In genomic region chr14:64986578-64987571, GRCh38 we compare ENCODE assay signal across 8 cellular contexts. TPM values are rescaled to one million over a fixed set of nuclear protein-coding genes. Genes with fewer than 3 reads are reported as not detected.
DNase-seq lines count a peak whose midpoint lies in the region; ATAC-seq and TF ChIP-seq lines count a peak whose summit lies in the region.

Gene FNTB (plus strand): TSS chr14:64986895. CDS start chr14:64986954, 59 bp downstream.

- H3K9me3 ChIP-seq in CD4-positive, alpha-beta memory T cell (ENCODE audit: control insufficient read depth in 1 of 2, low read length in 2 of 2), result no peaks in the 10 kb centered on the region
- no peaks in the 10 kb centered on the region for H3K9me3 ChIP-seq in duodenal mucosa (ENCODE audit: control insufficient read depth in 1 of 2, low read length in 2 of 2)
- no peaks in the 10 kb centered on the region for H3K9me3 ChIP-seq in right lobe of liver

- 1% methylated on average over 26 of the region's 68 CpGs for WGBS in right lobe of liver (ENCODE audit: insufficient coverage, low coverage, low lambda C conversion rate, missing lambda C conversion rate)

- peak within 1 kb of the TSS; percentile 57 to 98 for H3K4me3 ChIP-seq in CD4-positive, alpha-beta memory T cell (ENCODE audit: low read length in 2 of 2)
- H3K4me3 ChIP-seq in duodenal mucosa (ENCODE audit: low read depth in 1 of 2, low read length in 2 of 2) (peak within 1 kb of the TSS; percentile 86 to 97), right lobe of liver (peak within 1 kb of the TSS; percentile 70 to 76 (median 76))

- DNase-seq in CD4-positive, alpha-beta memory T cell, result peak; percentile 93 to 96 (median 96)
- peak; percentile 94 for DNase-seq in NCI-H82 (lab: John Stamatoyannopoulos, UW)
- peak; percentile 95 for DNase-seq in activated CD4-positive, alpha-beta memory T cell treated with anti-CD3 and anti-CD28 coated beads for 36 hours
- peak; percentile 98 to 99 (median 98) for DNase-seq in right lobe of liver
- DNase-seq in stimulated activated CD4-positive, alpha-beta T cell treated with anti-CD3 and anti-CD28 coated beads, Interleukin-4, amount 100 ng/mL, for 4 hours, result peak; percentile 88 to 93

- peaks cover 0 to 6% (median 0%) of the 10 kb centered on the region in 8 donors for H3K9me3 Mint-ChIP-seq in CD4-positive, alpha-beta memory T cell
- H3K9me3 Mint-ChIP-seq in activated CD4-positive, alpha-beta memory T cell treated with anti-CD3 and anti-CD28 coated beads for 36 hours, result no peaks in the 10 kb centered on the region

- H3K4me3 Mint-ChIP-seq in CD4-positive, alpha-beta memory T cell, result peak within 1 kb of the TSS; percentile 92 to 100 (median 98)
- peak within 1 kb of the TSS; percentile 98 for H3K4me3 Mint-ChIP-seq in activated CD4-positive, alpha-beta memory T cell treated with anti-CD3 and anti-CD28 coated beads for 36 hours

- peaks cover 29 to 66% (median 45%) of the 10 kb centered on the region in 4 donors for H3K4me1 Mint-ChIP-seq in CD4-positive, alpha-beta memory T cell
- peaks cover 39% of the 10 kb centered on the region for H3K4me1 Mint-ChIP-seq in activated CD4-positive, alpha-beta memory T cell treated with anti-CD3 and anti-CD28 coated beads for 36 hours (ENCODE audit: low read depth)

- TF ChIP-seq CTCF in right lobe of liver (IDR thresholded peaks at IDR 0.05), result peak; percentile 78 to 90 (median 84)

- peak; percentile 53 for TF ChIP-seq POLR2A in right lobe of liver (IDR thresholded peaks at IDR 0.05)

- H3K27me3 Mint-ChIP-seq in CD4-positive, alpha-beta memory T cell, result peaks cover 2 to 9% of the 10 kb centered on the region in 2 donors
- no peaks in the 10 kb centered on the region for H3K27me3 Mint-ChIP-seq in activated CD4-positive, alpha-beta memory T cell treated with anti-CD3 and anti-CD28 coated beads for 36 hours

- H3K36me3 Mint-ChIP-seq in CD4-positive, alpha-beta memory T cell, result peaks cover 4 to 6% of the 10 kb centered on the region in 2 donors
- peaks cover 3% of the 10 kb centered on the region for H3K36me3 Mint-ChIP-seq in activated CD4-positive, alpha-beta memory T cell treated with anti-CD3 and anti-CD28 coated beads for 36 hours

- no peaks in the 10 kb centered on the region for H3K27me3 ChIP-seq in CD4-positive, alpha-beta memory T cell (ENCODE audit: insufficient read depth, low read length)
- H3K27me3 ChIP-seq in duodenal mucosa (ENCODE audit: control insufficient read depth in 1 of 2, insufficient read depth in 2 of 2, low read length in 2 of 2), result no peaks in the 10 kb centered on the region
- H3K27me3 ChIP-seq in right lobe of liver, result no peaks in the 10 kb centered on the region

- POLR2A ChIA-PET in CD4-positive, alpha-beta memory T cell (lab: Charles Lee; ENCODE audit: partially characterized antibody), result interaction anchor here (0.6 to 3.5 kb wide), 20 partner anchors 8 to 649 kb away, joined by 3 to 19 read pairs (median 4); partner anchors contain the start of genes CHURC1 and MAX
- POLR2A ChIA-PET in activated CD4-positive, alpha-beta memory T cell treated with anti-CD3 and anti-CD28 coated beads for 36 hours (lab: Charles Lee), result interaction anchor here (0.6 to 2.3 kb wide), 7 partner anchors 12 to 114 kb away, joined by 3 to 17 read pairs (median 3); no protein-coding TSS in a partner anchor

- no peaks in the 10 kb centered on the region for H3K36me3 ChIP-seq in CD4-positive, alpha-beta memory T cell (ENCODE audit: insufficient read depth, low read length)
- H3K36me3 ChIP-seq in duodenal mucosa (ENCODE audit: control insufficient read depth in 1 of 2, insufficient read depth in 2 of 2, low read length in 2 of 2), result no peaks in the 10 kb centered on the region
- H3K36me3 ChIP-seq in right lobe of liver, result no peaks in the 10 kb centered on the region

- peaks cover 48% of the 10 kb centered on the region for H3K4me1 ChIP-seq in CD4-positive, alpha-beta memory T cell (ENCODE audit: insufficient read depth, low read length)
- H3K4me1 ChIP-seq in duodenal mucosa (ENCODE audit: control insufficient read depth in 1 of 2, insufficient read depth in 2 of 2, low read length in 2 of 2) (peaks cover 13 to 18% of the 10 kb centered on the region in 2 donors), right lobe of liver (peaks cover 0 to 26% (median 7%) of the 10 kb centered on the region in 4 donors)

- ATAC-seq in GM19438 (IDR thresholded peaks at IDR 0.05; ENCODE audit: low read depth, unreplicated experiment), result peak; percentile 87
- peak; percentile 61 for ATAC-seq in HG03575 (IDR thresholded peaks at IDR 0.05; ENCODE audit: extremely low read depth, insufficient number of reproducible peaks, low FRiP score, unreplicated experiment)
- peak; percentile 97 to 99 (median 97) for ATAC-seq in right lobe of liver

- H3K9ac ChIP-seq in duodenal mucosa (ENCODE audit: low read depth in 1 of 2, low read length in 2 of 2), result peak within 1 kb of the TSS; percentile 96 to 97

- intact Hi-C loops in CD4-positive, alpha-beta memory T cell (cut with micrococcal nuclease), result loop anchor here (1.0 to 10.0 kb wide), 12 partner anchors 15 to 1084 kb away; partner anchors contain the start of genes CHURC1, FUT8, HSPA2 and MAX
- intact Hi-C loops in activated CD4-positive, alpha-beta memory T cell treated with anti-CD3 and anti-CD28 coated beads for 36 hours (cut with micrococcal nuclease), result loop anchor here (1.0 to 10.0 kb wide), 10 partner anchors 16 to 858 kb away; partner anchors contain the start of genes CHURC1, FUT8 and MAX
- intact Hi-C loops in right lobe of liver (cut with DNase I), result no loop called here

- peak within 1 kb of the TSS; percentile 70 for H3K27ac ChIP-seq in CD4-positive, alpha-beta memory T cell (ENCODE audit: low read depth, low read length)
- peak within 1 kb of the TSS; percentile 80 for H3K27ac ChIP-seq in duodenal mucosa (ENCODE audit: low read depth, low read length)
- H3K27ac ChIP-seq in right lobe of liver, result peak within 1 kb of the TSS; percentile 83 to 90 (median 86)

- H3K27ac Mint-ChIP-seq in CD4-positive, alpha-beta memory T cell, result peak within 1 kb of the TSS; percentile 89 to 100 (median 98)
- peak within 1 kb of the TSS; percentile 98 for H3K27ac Mint-ChIP-seq in activated CD4-positive, alpha-beta memory T cell treated with anti-CD3 and anti-CD28 coated beads for 36 hours

- CTCF ChIA-PET in CD4-positive, alpha-beta memory T cell (lab: Charles Lee; ENCODE audit: partially characterized antibody), result interaction anchor here (0.7 to 6.0 kb wide), 20 partner anchors 8 to 1083 kb away, joined by 3 to 41 read pairs (median 3); partner anchors contain the start of gene CHURC1
- CTCF ChIA-PET in activated CD4-positive, alpha-beta memory T cell treated with anti-CD3 and anti-CD28 coated beads for 36 hours (lab: Charles Lee), result interaction anchor here (0.5 to 5.6 kb wide), 25 partner anchors 8 to 973 kb away, joined by 3 to 30 read pairs (median 3); partner anchors contain the start of genes CHURC1 and MAX

RNA-seq across cellular contexts. Expression of gene FNTB, which starts in this region (rescaled TPM):
- 10 to 100 TPM; 12.1 to 13.6 TPM for total RNA-seq in CD4-positive, alpha-beta memory T cell
- 10 to 100 TPM in 1 of 2 donors, 1 to 10 TPM in 1; 4.5 to 11.6 TPM for polyA plus RNA-seq in CD4-positive, alpha-beta memory T cell
- 10 to 100 TPM in 1 of 2 experiments, 1 to 10 TPM in 1; 8.8 to 12.3 TPM for total RNA-seq in activated CD4-positive, alpha-beta memory T cell treated with anti-CD3 and anti-CD28 coated beads for 36 hours
- 10 to 100 TPM in 2 of 6 experiments, 1 to 10 TPM in 4; 6.1 to 19.2 (median 9.0) TPM for total RNA-seq in right lobe of liver

Comparison
In these comparisons a context has a peak if more than half of its experiments do, and no peak if none do; other contexts are left out.
1. Peak in every context shown above with its lines: DNase-seq, ATAC-seq, H3K4me3 ChIP-seq and H3K27ac ChIP-seq.
2. intact Hi-C loops: an anchor here in CD4-positive, alpha-beta memory T cell (1.0 to 10.0 kb wide) and activated CD4-positive, alpha-beta memory T cell treated with anti-CD3 and anti-CD28 coated beads for 36 hours (1.0 to 10.0 kb wide); none called in right lobe of liver.